23 cellular contexts compared by ENCODE assay signal in genomic region chr4:4397441-4397819, GRCh38. TPM values are rescaled to one million over a fixed set of nuclear protein-coding genes. Genes with fewer than 3 reads are reported as not detected.
DNase-seq lines count a peak whose midpoint lies in the region; ATAC-seq, FAIRE-seq and TF ChIP-seq lines count a peak whose summit lies in the region.
"Had no signal": no experiment of that assay in that cellular context is flagged by ENCODE, and none has a peak within 500 bp of the region (broad histone marks: within the 10 kb centered on the region; RNA-seq: fewer than 3 reads in every experiment).

No MANE protein-coding gene starts in this region.

- H3K9me3 ChIP-seq in SK-N-MC (ENCODE audit: low read depth, low read length) (peaks cover 5% of the 10 kb centered on the region; the same call in 1 of the 2 replicates), H1 (ENCODE audit: insufficient read depth in 2 of 2, low read depth in 1 of 2, low read length in 1 of 2) (no peaks in the 10 kb centered on the region), mucosa of rectum (ENCODE audit: control insufficient read depth in 2 of 2, low read length in 2 of 2) (no peaks in the 10 kb centered on the region), spleen (peaks cover 0 to 15% (median 0%) of the 10 kb centered on the region in 8 donors)
- H3K9me3 ChIP-seq: BE2C, HAP-1 had no signal

- no peaks in the 10 kb centered on the region for H3K23me2 ChIP-seq in H1 (ENCODE audit: low read depth, low read length)

- H3K4ac ChIP-seq in H1 (replicated peaks; ENCODE audit: insufficient read length, low read depth, low read length) = no peak overlapping the region

- H3K4me3 ChIP-seq in SK-N-MC = peak overlapping the region; percentile 59; the same call in 1 of the 2 replicates
- H3K4me3 ChIP-seq in H1 (ENCODE audit: extremely low read depth in 1 of 4, insufficient read depth in 2 of 4, low read depth in 3 of 4, low read length in 4 of 4) = no peak overlapping the region
- no peak overlapping the region for H3K4me3 ChIP-seq in mucosa of rectum (ENCODE audit: low read length in 2 of 2)
- H3K4me3 ChIP-seq in spleen = no peak overlapping the region
- H3K4me3 ChIP-seq: HAP-1, SJSA1 had no signal

- H2AK5ac ChIP-seq in H1 (ENCODE audit: low read depth, low read length) = peak overlapping the region; percentile 86; the same call in 1 of the 2 replicates

- no peaks in the 10 kb centered on the region; the same call in 1 of the 2 replicates for H3K79me1 ChIP-seq in H1 (ENCODE audit: low read depth, low read length)

- H4K20me1 ChIP-seq in H1 (replicated peaks in 1 of 2; ENCODE audit: control insufficient read depth in 1 of 2, insufficient read depth in 2 of 2, low read length in 2 of 2) = peaks cover 0 to 5% of the 10 kb centered on the region in 2 experiments

- CTCF ChIA-PET in H1 (lab: Charles Lee; ENCODE audit: partially characterized antibody) = interaction anchor here (1.1 to 3.7 kb wide), 3 partner anchors 14 to 33 kb away, joined by 4 to 17 read pairs (median 16); no protein-coding TSS in a partner anchor

- peak overlapping the region; percentile 88 for H3K27ac ChIP-seq in SK-N-MC
- H3K27ac ChIP-seq in H1 (ENCODE audit: low read depth, low read length) = no peak overlapping the region
- peak overlapping the region; percentile 9 to 27 for H3K27ac ChIP-seq in mucosa of rectum (ENCODE audit: low read depth in 2 of 2, low read length in 2 of 2)
- H3K27ac ChIP-seq in spleen = no peak overlapping the region
- H3K27ac ChIP-seq: HL-60, SJSA1 had no signal

- no peaks in the 10 kb centered on the region for H3K27me3 ChIP-seq in H1 (replicated peaks in 1 of 4; ENCODE audit: control insufficient read depth in 3 of 4, extremely low read depth in 1 of 4, insufficient read depth in 3 of 4, low read length in 3 of 4)
- peaks cover 0 to 2% of the 10 kb centered on the region in 2 donors for H3K27me3 ChIP-seq in mucosa of rectum (ENCODE audit: control insufficient read depth in 2 of 2, insufficient read depth in 2 of 2, low read length in 2 of 2)
- peaks cover 0 to 73% (median 0%) of the 10 kb centered on the region in 7 donors for H3K27me3 ChIP-seq in spleen (replicated peaks in 1 of 7)
- H3K27me3 ChIP-seq: BE2C had no signal

- intact Hi-C loops in spleen (cut with DNase I; ENCODE audit: low total_unique reads) = no loop called here

- H2BK12ac ChIP-seq in H1 (ENCODE audit: low read depth, low read length) = peak overlapping the region; percentile 95

- H3K14ac ChIP-seq in H1 (ENCODE audit: insufficient read length) = no peak overlapping the region

- POLR2A ChIA-PET in H1 (lab: Charles Lee; ENCODE audit: partially characterized antibody) = interaction anchor here (1.3 kb wide), 1 partner anchor 18 kb away, joined by 3 read pairs; no protein-coding TSS in a partner anchor

- no peak for FAIRE-seq in H1 (lab: Jason Lieb, UNC)

- no peak overlapping the region for H4K5ac ChIP-seq in H1 (ENCODE audit: insufficient read length, low read depth, low read length)

- no peak overlapping the region for H3K56ac ChIP-seq in H1 (replicated peaks; ENCODE audit: insufficient read length, low read depth, low read length)

- TF ChIP-seq RAD21 in H1 (IDR thresholded peaks at IDR 0.05 in 1 of 2, conservative IDR thresholded peaks at IDR 0.05 in 1 of 2; ENCODE audit: low read depth in 2 of 2, low read length in 2 of 2) = no peak

- H4K8ac ChIP-seq in H1 (ENCODE audit: extremely low read depth, insufficient read depth, low read length) = no peak overlapping the region; the same call in 1 of the 2 replicates

- DNase-seq in SK-N-MC (ENCODE audit: low read depth, low spot score) (no peak), H1 (ENCODE audit: low read depth in 1 of 2, low spot score in 2 of 2) (no peak), spleen (peak; percentile 56), globus pallidus (ENCODE audit: low spot score) (no peak)
- DNase-seq in stimulated activated CD4-positive, alpha-beta T cell treated with anti-CD3 and anti-CD28 coated beads, Interleukin-15, amount 100 ng/mL, for 24 hours = no peak
- DNase-seq: BE2C; CD4-positive, CD25-positive, alpha-beta regulatory T cell; EL; GF-D8; KG1; NCI-H1092 treated with DMSO at 0.1 percent for 48 hours; NCI-H1436 treated with DMSO at 0.1 percent for 48 hours; NCI-H1930; NCI-H2171; NCI-H524 treated with DMSO at 0.1 percent for 48 hours; OCI-M1 had no signal

- WGBS in H1 (ENCODE audit: extremely low coverage in 1 of 2, insufficient coverage in 1 of 2, insufficient read length in 1 of 2, insufficient replicate concordance in 2 of 2, low coverage in 1 of 2, low lambda C conversion rate in 2 of 2, missing lambda C conversion rate in 1 of 2), 2 experiments = 84% methylated on average over 13 of the region's 13 CpGs; no CpG with 5 or more reads in 1 of the 2 experiments
- 81 to 89% (median 82%) methylated on average over 9 to 13 of the region's 13 CpGs for WGBS in spleen, 5 donors

- H3K4me1 ChIP-seq in H1 (replicated peaks in 1 of 4; ENCODE audit: control insufficient read depth in 3 of 4, insufficient read depth in 4 of 4, low read length in 3 of 4) = peaks cover 0 to 8% (median 5%) of the 10 kb centered on the region in 4 experiments; a peak in 4 of 7 replicates
- H3K4me1 ChIP-seq in mucosa of rectum (ENCODE audit: control insufficient read depth in 2 of 2, insufficient read depth in 2 of 2, low read length in 2 of 2) = no peaks in the 10 kb centered on the region
- peaks cover 0 to 13% (median 0%) of the 10 kb centered on the region in 6 donors for H3K4me1 ChIP-seq in spleen
- H3K4me1 ChIP-seq: HAP-1 had no signal

- H3K4me2 ChIP-seq in H1 (ENCODE audit: insufficient read depth in 1 of 2, low read depth in 2 of 2, low read length in 2 of 2) = no peak overlapping the region

- H2AFZ ChIP-seq in H1 (ENCODE audit: low read length) = no peak overlapping the region

- H3K9ac ChIP-seq in SK-N-MC (ENCODE audit: insufficient read length) (peak overlapping the region; percentile 22), H1 (replicated peaks in 1 of 4; ENCODE audit: extremely low read depth in 1 of 4, low read depth in 3 of 4, low read length in 3 of 4) (no peak overlapping the region), mucosa of rectum (ENCODE audit: low read depth in 1 of 2, low read length in 2 of 2) (no peak overlapping the region)

- ATAC-seq in HG02981 (IDR thresholded peaks at IDR 0.05; ENCODE audit: unreplicated experiment) = no peak
- ATAC-seq: Right ventricle myocardium inferior had no signal

- H3K79me2 ChIP-seq in H1 (ENCODE audit: control insufficient read depth in 1 of 2, insufficient read depth in 2 of 2, low read length in 2 of 2) = no peaks in the 10 kb centered on the region

- H2BK120ac ChIP-seq in H1 (replicated peaks; ENCODE audit: low read depth, low read length) = no peak overlapping the region

- 0 out of 2 replicates have a peak overlapping the region, but pooled peaks have one; percentile 72 for H2BK15ac ChIP-seq in H1 (ENCODE audit: low read length)

- peaks cover 26% of the 10 kb centered on the region for H3K36me3 ChIP-seq in SK-N-MC (ENCODE audit: insufficient read depth, low read length)
- H3K36me3 ChIP-seq in H1 (ENCODE audit: control insufficient read depth in 2 of 4, insufficient read depth in 4 of 4, low read length in 3 of 4) = peaks cover 0 to 4% (median 2%) of the 10 kb centered on the region in 4 experiments; a peak in 3 of 8 replicates
- no peaks in the 10 kb centered on the region for H3K36me3 ChIP-seq in mucosa of rectum (ENCODE audit: control insufficient read depth in 2 of 2, insufficient read depth in 2 of 2, low read length in 2 of 2)
- no peaks in the 10 kb centered on the region for H3K36me3 ChIP-seq in spleen
- H3K36me3 ChIP-seq: SJSA1 had no signal

- peak overlapping the region; percentile 72; the same call in 1 of the 2 replicates for H2BK20ac ChIP-seq in H1 (ENCODE audit: low read length)

- no peak for TF ChIP-seq EP300 in H1 (IDR thresholded peaks at IDR 0.05; ENCODE audit: borderline replicate concordance in 1 of 2, low read depth in 2 of 2, low read length in 2 of 2)

- H2BK5ac ChIP-seq in H1 (ENCODE audit: low read depth, low read length) = peak overlapping the region; percentile 95

- TF ChIP-seq POLR2A in H1 (IDR thresholded peaks at IDR 0.05; ENCODE audit: control extremely low read depth in 1 of 2, low read depth in 2 of 2, low read length in 2 of 2) = no peak
- TF ChIP-seq POLR2A in spleen (IDR thresholded peaks at IDR 0.05) = no peak

- TF ChIP-seq CTCF in H1 (IDR thresholded peaks at IDR 0.05; ENCODE audit: control extremely low read depth in 1 of 3, insufficient read depth in 1 of 3, low read depth in 1 of 3, low read length in 3 of 3) (no peak), spleen (IDR thresholded peaks at IDR 0.05 in 8 of 11, conservative IDR thresholded peaks at IDR 0.05 in 3 of 11) (no peak)

- H3K18ac ChIP-seq in H1 (ENCODE audit: extremely low read depth, low read length) = peak overlapping the region; percentile 60; the same call in 1 of the 2 replicates

- H3K23ac ChIP-seq in H1 (ENCODE audit: insufficient read length) = no peak overlapping the region

- peak overlapping the region; percentile 70 for H4K91ac ChIP-seq in H1 (replicated peaks; ENCODE audit: insufficient read length, low read length)

TF ChIP-seq in H1, 55 proteins besides CTCF, POLR2A, EP300 and RAD21 (continues in another document):
- TF ChIP-seq SIRT6 (IDR thresholded peaks at IDR 0.05; ENCODE audit: low read length) (no peak), KDM4A (IDR thresholded peaks at IDR 0.05; ENCODE audit: low read depth, low read length, severe bottlenecking) (no peak), SP2 (IDR thresholded peaks at IDR 0.05; ENCODE audit: low read length) (no peak), CHD2 (IDR thresholded peaks at IDR 0.05; ENCODE audit: low read length) (no peak), USF2 (IDR thresholded peaks at IDR 0.05; ENCODE audit: low read length) (no peak), CBX5 (IDR thresholded peaks at IDR 0.05; ENCODE audit: low read depth, low read length) (no peak)

RNA-seq across cellular contexts. Expression of gene NSG1, which starts 10.5 kb away (rescaled TPM):
- 56.6 and 61.4 TPM in 2 replicates for total RNA-seq in H1 (2021; fragmentation: NEBNext Ultra II Directional; extraction: Animal tissue kit (Norgen Biotek cat#: 25700))
- polyA plus RNA-seq in H1 (2011; rRNA removed) = 35.7 and 60.0 TPM in 2 replicates
- polyA plus RNA-seq in H1 (2011; cell fraction: cytosol; rRNA removed) = 34.1 TPM
- polyA plus RNA-seq in H1 (2011; cell fraction: nucleus; rRNA removed) = 44.9 TPM
- 52.4 to 65.6 TPM (median 59.1 TPM) in 4 replicates for polyA plus RNA-seq in H1 (2012, experiment 1 of 2)
- 30.2 TPM for polyA plus RNA-seq in H1 (2012, experiment 2 of 2)
- polyA plus RNA-seq in H1 (2013, experiment 1 of 2) = 44.8 TPM
- polyA plus RNA-seq in H1 (2013, experiment 2 of 2) = 56.6 TPM
- 30.0 and 42.4 TPM in 2 replicates for polyA minus RNA-seq in H1 (2011; rRNA and poly(A)+ RNA removed)
- 14.4 TPM for polyA minus RNA-seq in H1 (2011; cell fraction: cytosol; rRNA and poly(A)+ RNA removed)
- polyA minus RNA-seq in H1 (2011; cell fraction: nucleus; rRNA and poly(A)+ RNA removed) = 11.0 TPM
- total RNA-seq in spleen = 1 to 10 TPM in 6 of 7 donors, under 1 TPM in 1; 0.66 to 4.1 (median 1.9) TPM
- polyA plus RNA-seq in spleen = under 1 TPM; 0.22 to 0.83 (median 0.26) TPM
- total RNA-seq: HT-29, SJSA1 had no signal

Comparison
In these comparisons a context has a peak if more than half of its experiments do, and no peak if none do; other contexts are left out.
1. H3K27ac ChIP-seq: peak in SK-N-MC (single experiment) and mucosa of rectum (2 of 2); none in H1 (single experiment) and spleen (0 of 8).
2. RNA of gene NSG1, which starts 10.5 kb away (total RNA-seq): 56.6 to 61.4 TPM in H1; 0.66 to 4.1 TPM in spleen; every median in the first group is over 10 times any median in the second.